ENCODE assay signal across 27 cellular contexts in the genomic region with DNA sequence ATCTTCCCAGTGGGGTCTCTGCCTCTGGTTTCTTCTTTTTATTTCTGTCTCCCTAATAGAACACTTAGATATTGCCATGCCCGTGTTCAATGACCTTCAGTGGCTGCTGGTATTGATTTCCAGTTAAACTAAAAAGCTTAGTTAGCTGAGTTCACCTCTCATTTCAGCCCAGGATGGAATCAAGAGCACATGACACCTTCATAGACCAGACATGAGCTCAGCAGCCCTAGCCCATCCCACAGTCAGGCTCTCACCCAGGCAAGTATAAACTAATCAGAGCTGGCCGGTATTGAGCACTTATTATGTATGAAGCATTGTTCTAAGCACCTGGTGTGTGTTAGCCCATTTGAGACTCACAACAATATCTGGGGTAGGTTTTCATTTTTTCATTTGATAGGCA. TPM values are rescaled to one million over a fixed set of nuclear protein-coding genes. Genes with fewer than 3 reads are reported as not detected.
DNase-seq lines count a peak whose midpoint lies in the region; ATAC-seq, FAIRE-seq and TF ChIP-seq lines count a peak whose summit lies in the region.
"Had no signal": no experiment of that assay in that cellular context is flagged by ENCODE, and none has a peak within 500 bp of the region (broad histone marks: within the 10 kb centered on the region; RNA-seq: fewer than 3 reads in every experiment).

No MANE protein-coding gene starts in this region.

- no peak overlapping the region for H3K4me2 ChIP-seq in mesenchymal stem cell (ENCODE audit: low read length, poor library complexity, severe bottlenecking)
- H3K4me2 ChIP-seq: A549; BLaER1 treated with 17β-estradiol and CSF1 and Interleukin-3, amounts not matched to agents 10 nM and 100 nM; PC-9 had no signal

- no peak overlapping the region for H2AK5ac ChIP-seq in mesenchymal stem cell (ENCODE audit: low read length, severe bottlenecking)

- peak; percentile 5 for DNase-seq in NCI-H1105 (lab: John Stamatoyannopoulos, UW)
- DNase-seq in NCI-H2107 (lab: John Stamatoyannopoulos, UW), result peak; percentile 34
- peak; percentile 49 for DNase-seq in bronchial epithelial cell (ENCODE audit: low read depth)
- no peak for DNase-seq in mesenchymal stem cell
- DNase-seq: AML-193; CD4-positive, alpha-beta T cell; H7; KG1; NCI-H1048; NCI-H1436; NCI-H1930; NCI-H2171 treated with DMSO at 0.1 percent for 48 hours; NCI-H524; NCI-H82; NK-92 treated with Interleukin-12 subunit alpha and Interleukin-12 subunit beta, amount 100 ng/mL, for 24 hours; PC-9; Right ventricle myocardium superior; RPMI8226; T-helper 1 cell had no signal

- no peak overlapping the region for H2BK12ac ChIP-seq in mesenchymal stem cell (ENCODE audit: low read length in 2 of 2)

- no peak overlapping the region for H2BK15ac ChIP-seq in mesenchymal stem cell (ENCODE audit: low read depth, poor library complexity, severe bottlenecking)

- H3K9ac ChIP-seq in liver (ENCODE audit: low read depth in 1 of 2, low read length in 2 of 2) (no peak overlapping the region), mesenchymal stem cell (ENCODE audit: low read length) (no peak overlapping the region)
- H3K9ac ChIP-seq: BLaER1 treated with 17β-estradiol and CSF1 and Interleukin-3, amounts not matched to agents 10 nM and 100 nM had no signal

- no peak overlapping the region for H4K8ac ChIP-seq in mesenchymal stem cell (ENCODE audit: low read length)

- H2BK5ac ChIP-seq in mesenchymal stem cell (ENCODE audit: low read depth, low read length, poor library complexity, severe bottlenecking), result no peak overlapping the region

- no peak for TF ChIP-seq CTCF in bronchial epithelial cell (IDR thresholded peaks at IDR 0.05; ENCODE audit: insufficient read depth, low read length, severe bottlenecking)
- TF ChIP-seq CTCF in liver (IDR thresholded peaks at IDR 0.05; ENCODE audit: low read depth, low read length, missing input control), result no peak

- no peak overlapping the region for H3K14ac ChIP-seq in mesenchymal stem cell (ENCODE audit: low read length in 2 of 2)

- no peak overlapping the region for H3K23ac ChIP-seq in mesenchymal stem cell (ENCODE audit: low read length in 2 of 2)

- no peak overlapping the region for H2AFZ ChIP-seq in mesenchymal stem cell (ENCODE audit: low read depth, low read length)
- H2AFZ ChIP-seq: PC-9 had no signal

- H3K4me1 ChIP-seq in liver (ENCODE audit: control insufficient read depth in 4 of 4, insufficient read depth in 4 of 4, low read length in 3 of 4), result peaks cover 1 to 27% (median 10%) of the 10 kb centered on the region in 4 donors
- no peaks in the 10 kb centered on the region for H3K4me1 ChIP-seq in mesenchymal stem cell (ENCODE audit: control insufficient read depth, insufficient read depth, low read depth, low read length)
- H3K4me1 ChIP-seq: A549 had no signal

- H3K27me3 ChIP-seq in bronchial epithelial cell (ENCODE audit: control insufficient read depth, insufficient read depth, low read length) (no peaks in the 10 kb centered on the region), liver (ENCODE audit: control insufficient read depth in 4 of 4, insufficient read depth in 4 of 4, low read length in 3 of 4) (no peaks in the 10 kb centered on the region), mesenchymal stem cell (ENCODE audit: control insufficient read depth in 1 of 2, insufficient read depth in 1 of 2, low read length in 2 of 2) (peaks cover 21 to 48% of the 10 kb centered on the region in 2 experiments)

- no peak for TF ChIP-seq RAD21 in liver (IDR thresholded peaks at IDR 0.05)

- H3K9me3 ChIP-seq in liver (ENCODE audit: control insufficient read depth in 4 of 4, low read length in 3 of 4) (no peaks in the 10 kb centered on the region), mesenchymal stem cell (ENCODE audit: control insufficient read depth, low read length) (no peaks in the 10 kb centered on the region)
- H3K9me3 ChIP-seq: A549 had no signal

- H3K79me1 ChIP-seq in mesenchymal stem cell (replicated peaks; ENCODE audit: low read length, poor library complexity, severe bottlenecking), result no peaks in the 10 kb centered on the region

- ATAC-seq in GM19397 (IDR thresholded peaks at IDR 0.05; ENCODE audit: unreplicated experiment) (no peak), HG03354 (IDR thresholded peaks at IDR 0.05; ENCODE audit: poor library complexity, severe bottlenecking, unreplicated experiment) (no peak)
- ATAC-seq: A549 had no signal

- H3K27ac ChIP-seq in liver (ENCODE audit: low read depth in 1 of 2, low read length in 2 of 2), result no peak overlapping the region
- no peak overlapping the region for H3K27ac ChIP-seq in mesenchymal stem cell (ENCODE audit: low read length, poor library complexity, severe bottlenecking)
- H3K27ac ChIP-seq: A549; BLaER1 treated with 17β-estradiol and CSF1 and Interleukin-3, amounts not matched to agents 10 nM and 100 nM; PC-9 had no signal

- H3K36me3 ChIP-seq in bronchial epithelial cell (ENCODE audit: control insufficient read depth, insufficient read depth, low read length), result no peaks in the 10 kb centered on the region
- H3K36me3 ChIP-seq in liver (ENCODE audit: control insufficient read depth in 4 of 4, insufficient read depth in 3 of 4, low read depth in 1 of 4, low read length in 3 of 4), result no peaks in the 10 kb centered on the region
- no peaks in the 10 kb centered on the region for H3K36me3 ChIP-seq in mesenchymal stem cell (ENCODE audit: control insufficient read depth in 1 of 2, insufficient read depth in 2 of 2, low read depth in 1 of 2, low read length in 2 of 2)
- H3K36me3 ChIP-seq: BLaER1 treated with 17β-estradiol and CSF1 and Interleukin-3, amounts not matched to agents 10 nM and 100 nM had no signal

- no peak for FAIRE-seq in bronchial epithelial cell (lab: Jason Lieb, UNC)
- FAIRE-seq: A549, D721Med, GM19239, HTR-8/SVneo had no signal

- H3K4ac ChIP-seq in mesenchymal stem cell (ENCODE audit: low read depth in 1 of 2, low read length in 2 of 2), result no peak overlapping the region

- no peak overlapping the region for H2BK120ac ChIP-seq in mesenchymal stem cell (ENCODE audit: low read depth, low read length)

- WGBS in liver, result 60% methylated on average over 2 of the region's 2 CpGs
- 87% methylated on average over 2 of the region's 2 CpGs for WGBS in mesenchymal stem cell

- H3K18ac ChIP-seq in mesenchymal stem cell (ENCODE audit: low read depth in 1 of 2, low read length in 2 of 2), result no peak overlapping the region

- H3K4me3 ChIP-seq in bronchial epithelial cell (ENCODE audit: low read depth, low read length) (no peak overlapping the region), liver (ENCODE audit: low read depth in 1 of 3, low read length in 3 of 3) (no peak overlapping the region), mesenchymal stem cell (ENCODE audit: insufficient read depth in 1 of 2, low read depth in 1 of 2, low read length in 2 of 2) (no peak overlapping the region)
- H3K4me3 ChIP-seq: A549; BLaER1 treated with 17β-estradiol and CSF1 and Interleukin-3, amounts not matched to agents 10 nM and 100 nM; PC-9 had no signal

- no peak overlapping the region for H4K91ac ChIP-seq in mesenchymal stem cell (ENCODE audit: low read length)

TF ChIP-seq in liver, 16 proteins besides CTCF, POLR2A, EP300 and RAD21:
- TF ChIP-seq RXRA (IDR thresholded peaks at IDR 0.05) (peak; percentile 35 to 46), HNF4A (conservative IDR thresholded peaks at IDR 0.05) (peak in 1 of 2 donors; percentile 7), GABPA (IDR thresholded peaks at IDR 0.05 in 1 of 2, conservative IDR thresholded peaks at IDR 0.05 in 1 of 2) (no peak), JUND (IDR thresholded peaks at IDR 0.05) (no peak)

RNA-seq across cellular contexts. Expression of a gene that starts 33.7 kb away (rescaled TPM):
- total RNA-seq in bronchial epithelial cell (10.5 and 26.2 TPM in 2 replicates), liver (10 to 100 TPM in 1 of 2 donors, 1 to 10 TPM in 1; 6.8 to 11.9 TPM)
- polyA plus RNA-seq in liver, result 1 to 10 TPM; 3.0 to 3.5 TPM
- polyA plus RNA-seq in mesenchymal stem cell (2013, experiment 1 of 2), result 0.17 TPM
- 0.14 TPM for polyA plus RNA-seq in mesenchymal stem cell (2013, experiment 2 of 2)
